In the genomic region with DNA sequence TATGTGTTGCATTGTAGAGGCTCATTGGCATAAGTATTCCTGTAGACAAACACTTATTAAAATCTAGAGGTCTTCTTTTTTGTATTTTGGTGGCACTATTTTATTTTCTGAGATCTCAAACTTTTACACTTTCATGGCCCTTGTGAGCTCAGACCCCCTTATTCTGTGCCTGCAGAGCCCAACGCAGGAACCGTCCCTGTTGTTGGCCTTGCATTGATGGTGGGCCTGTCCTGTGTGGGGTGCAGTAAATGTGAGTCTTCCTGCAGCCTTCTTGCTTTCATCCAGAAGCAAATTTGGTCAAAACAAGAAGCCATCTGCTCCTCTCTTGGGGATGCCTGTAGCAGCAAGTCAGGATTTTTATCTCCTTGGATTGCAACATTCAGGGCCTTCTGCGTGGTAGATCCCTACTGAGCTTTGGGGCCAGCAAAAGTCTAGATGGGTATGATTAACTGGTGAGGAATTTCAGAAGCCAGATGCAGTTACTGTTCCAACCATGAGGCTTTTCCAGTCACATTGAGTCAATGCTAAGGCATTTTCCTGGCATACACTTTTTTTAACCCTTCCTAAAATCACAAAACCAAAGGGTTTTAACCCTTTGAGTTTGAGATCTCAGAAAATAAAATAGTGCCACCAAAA, we compare ENCODE assay signal across 9 cellular contexts. TPM values are rescaled to one million over a fixed set of nuclear protein-coding genes. Genes with fewer than 3 reads are reported as not detected.
A peak's percentile ranks its signal among the peaks of the same experiment; 100 is the strongest.
DNase-seq lines count a peak whose midpoint lies in the region; ATAC-seq and TF ChIP-seq lines count a peak whose summit lies in the region.
"Had no signal": no experiment of that assay in that cellular context is flagged by ENCODE, and none has a peak within 500 bp of the region (broad histone marks: within the 10 kb centered on the region; RNA-seq: fewer than 3 reads in every experiment).

No MANE protein-coding gene starts in this region.

- DNase-seq in BJ (ENCODE audit: low read depth) = peak; percentile 95
- peak; percentile 2 for DNase-seq in NCI-H2171 (lab: John Stamatoyannopoulos, UW)
- DNase-seq in dermis blood vessel endothelial cell = peak; percentile 51
- DNase-seq in mucosa of gallbladder (ENCODE audit: low spot score) = peak; percentile 35
- no peak for DNase-seq in cerebellar nuclear complex (lab: John Stamatoyannopoulos, UW)
- no peak for DNase-seq in stimulated activated CD4-positive, alpha-beta T cell treated with anti-CD3 and anti-CD28 coated beads, Interleukin-2, amount 100 ng/mL, for 24 hours
- DNase-seq: T-helper 9 cell had no signal

- ATAC-seq in GM18517 (IDR thresholded peaks at IDR 0.05; ENCODE audit: unreplicated experiment) = no peak
- no peak for ATAC-seq in GM18870 (IDR thresholded peaks at IDR 0.05; ENCODE audit: unreplicated experiment)

- TF ChIP-seq CTCF in BJ (IDR thresholded peaks at IDR 0.05; ENCODE audit: insufficient read depth, low read depth, low read length) = 0 out of 2 replicates have a peak, but pooled peaks have one; percentile 4

- CTCF ChIA-PET in BJ (lab: Yijun Ruan, JAX) = interaction anchor here (1.0 to 1.5 kb wide), 2 partner anchors 11 to 33 kb away, joined by 3 to 4 read pairs; no protein-coding TSS in a partner anchor

- H3K36me3 ChIP-seq in BJ (ENCODE audit: control insufficient read depth, insufficient read depth, low read length) = no peaks in the 10 kb centered on the region

- POLR2A ChIA-PET in BJ (lab: Charles Lee) = no interaction called here

- no peaks in the 10 kb centered on the region for H3K27me3 ChIP-seq in BJ (ENCODE audit: control insufficient read depth, insufficient read depth, low read length)

- no peak overlapping the region for H3K4me3 ChIP-seq in BJ (ENCODE audit: low read depth, low read length)

RNA-seq across cellular contexts. Expression of a gene that starts 31.7 kb away (rescaled TPM):
- 48.7 and 71.9 TPM in 2 replicates for polyA plus RNA-seq in BJ (2011; rRNA removed)
- polyA minus RNA-seq in BJ (2011; rRNA and poly(A)+ RNA removed) = 7.6 and 9.9 TPM in 2 replicates
- total RNA-seq in dermis blood vessel endothelial cell (4.4 and 9.3 TPM in 2 replicates), mucosa of gallbladder (40.3 TPM)

Comparison
In these comparisons a context has a peak if more than half of its experiments do, and no peak if none do; other contexts are left out.
1. DNase-seq: peak in BJ (single experiment), NCI-H2171 (single experiment), dermis blood vessel endothelial cell (single experiment) and mucosa of gallbladder (single experiment); none in cerebellar nuclear complex (0 of 2) and stimulated activated CD4-positive, alpha-beta T cell treated with anti-CD3 and anti-CD28 coated beads, Interleukin-2, amount 100 ng/mL, for 24 hours (0 of 2).